In the genomic region with DNA sequence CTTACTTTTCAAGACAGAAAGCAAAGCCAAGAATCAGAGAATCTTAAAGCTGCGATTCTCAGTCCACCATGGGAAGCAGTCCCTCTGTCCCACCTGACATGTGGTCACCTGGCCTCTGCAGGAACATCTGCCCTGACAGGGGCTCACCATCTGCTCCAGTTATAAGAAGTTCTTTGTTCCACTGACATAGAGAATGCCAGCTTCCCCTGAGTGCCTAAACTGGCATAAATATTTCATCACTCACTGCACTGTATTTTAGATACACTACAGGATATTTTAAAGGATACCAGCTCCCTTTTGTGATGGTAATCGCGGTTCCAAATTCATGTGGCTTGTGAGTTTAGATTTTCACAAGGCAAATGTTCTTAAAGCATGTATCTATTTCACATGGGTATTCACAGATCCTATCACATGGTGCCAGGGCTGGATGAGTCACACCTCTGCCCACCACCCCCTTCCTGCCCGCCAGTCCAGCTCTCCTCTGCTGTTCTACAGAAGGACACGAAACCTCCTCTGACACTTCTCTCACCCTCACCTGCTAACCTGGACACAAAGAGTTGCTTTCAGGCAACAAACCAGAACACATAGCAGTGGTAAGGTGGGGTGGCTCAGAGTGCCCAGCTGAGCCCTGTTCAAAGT, we compare ENCODE assay signal across 14 cellular contexts.
DNase-seq lines count a peak whose midpoint lies in the region; ATAC-seq and TF ChIP-seq lines count a peak whose summit lies in the region.
"Had no signal": no experiment of that assay in that cellular context is flagged by ENCODE, and none has a peak within 500 bp of the region (broad histone marks: within the 10 kb centered on the region; RNA-seq: fewer than 3 reads in every experiment).

No MANE protein-coding gene starts in this region.

- no peaks in the 10 kb centered on the region for H3K79me2 ChIP-seq in PC-3 (ENCODE audit: low read length)

- H3K36me3 ChIP-seq in PC-3 (ENCODE audit: low read depth, low read length), result no peaks in the 10 kb centered on the region
- H3K36me3 ChIP-seq: left lung, SJSA1, thoracic aorta had no signal

- H3K9me2 ChIP-seq in PC-3 (replicated peaks; ENCODE audit: low read length), result no peaks in the 10 kb centered on the region

- no peaks in the 10 kb centered on the region for H3F3A ChIP-seq in PC-3 (ENCODE audit: low read length, unreplicated experiment)

- H3K4me2 ChIP-seq in PC-3 (ENCODE audit: low read length), result no peak overlapping the region

- no TSS peak for BruUV-seq in PC-3 (replicated peaks; lab: Mats Ljungman, UMichigan)

- CTCF ChIA-PET in PC-3 (lab: Charles Lee), result no interaction called here

- TF ChIP-seq CTCF in PC-3 (conservative IDR thresholded peaks at IDR 0.05; ENCODE audit: low read depth, low read length), result no peak

- no peak overlapping the region for H3K9ac ChIP-seq in PC-3 (ENCODE audit: low read length)

- H3K27ac ChIP-seq in PC-3 (ENCODE audit: low read length), result no peak overlapping the region
- H3K27ac ChIP-seq: left lung, SJSA1, thoracic aorta had no signal

- no peak for ATAC-seq in PC-3
- peak; percentile 19 for ATAC-seq in stimulated activated naive CD8-positive, alpha-beta T cell treated with anti-CD3 and anti-CD28 coated beads, Interleukin-15, Interleukin-2, amounts not matched to agents 100 U/mL and 50 U/mL, for 24 hours
- ATAC-seq: left lung had no signal

- H4K20me1 ChIP-seq in PC-3 (ENCODE audit: low read length), result no peaks in the 10 kb centered on the region

- POLR2A ChIA-PET in PC-3 (lab: Charles Lee; ENCODE audit: unreplicated experiment), result no interaction called here

- H3K27me3 ChIP-seq in PC-3 (ENCODE audit: low read length), result no peaks in the 10 kb centered on the region
- H3K27me3 ChIP-seq: left lung had no signal

- H3K9me3 ChIP-seq in PC-3 (ENCODE audit: low read length), result no peaks in the 10 kb centered on the region
- H3K9me3 ChIP-seq: left lung, SJSA1, thoracic aorta had no signal

- peaks cover 15% of the 10 kb centered on the region for H3K4me1 ChIP-seq in PC-3 (ENCODE audit: insufficient read depth, low read length)
- H3K4me1 ChIP-seq: left lung, SJSA1 had no signal

- DNase-seq in NCI-H2171 treated with DMSO at 0.1 percent for 48 hours (lab: John Stamatoyannopoulos, UW) (peak; percentile 5), NCI-H2171 (lab: John Stamatoyannopoulos, UW) (no peak), PC-3 (peak; percentile 18), fibroblast of peridontal ligament (ENCODE audit: extremely low read depth) (peak; percentile 70), NCI-H2081 treated with DMSO at 0.1 percent for 48 hours (lab: John Stamatoyannopoulos, UW) (no peak), HK-2 (ENCODE audit: unreplicated experiment) (no peak), NCI-H146 treated with DMSO at 0.1 percent for 48 hours (lab: John Stamatoyannopoulos, UW; ENCODE audit: unreplicated experiment) (no peak)
- DNase-seq in stimulated activated naive CD8-positive, alpha-beta T cell treated with anti-CD3 and anti-CD28 coated beads, Interleukin-15, Interleukin-2, amounts not matched to agents 100 U/mL and 50 U/mL, for 24 hours, result no peak
- DNase-seq: activated effector memory CD4-positive, alpha-beta T cell treated with anti-CD3 and anti-CD28 coated beads, Interleukin-2, amount 50 U/mL, for 16 hours; CD4-positive, alpha-beta memory T cell; left lung; NCI-H2029 treated with DMSO at 0.1 percent for 48 hours had no signal

- H3K4me3 ChIP-seq in PC-3 (ENCODE audit: low read length), result no peak overlapping the region
- H3K4me3 ChIP-seq: left lung, SJSA1, thoracic aorta had no signal

- H2AFZ ChIP-seq in PC-3 (ENCODE audit: low read length), result no peak overlapping the region

- intact Hi-C loops in PC-3 (cut with micrococcal nuclease), result no loop called here

Comparison
In these comparisons a context has a peak if more than half of its experiments do, and no peak if none do; other contexts are left out.
1. DNase-seq: peak in NCI-H2171 treated with DMSO at 0.1 percent for 48 hours (single experiment), PC-3 (single experiment) and fibroblast of peridontal ligament (single experiment); none in NCI-H2171 (single experiment), stimulated activated naive CD8-positive, alpha-beta T cell treated with anti-CD3 and anti-CD28 coated beads, Interleukin-15, Interleukin-2, amounts not matched to agents 100 U/mL and 50 U/mL, for 24 hours (single experiment), NCI-H2081 treated with DMSO at 0.1 percent for 48 hours (single experiment), HK-2 (single experiment) and NCI-H146 treated with DMSO at 0.1 percent for 48 hours (single experiment).